ENCODE assay signal across 18 cellular contexts in genomic region chr16:68273896-68274295, GRCh38. TPM values are rescaled to one million over a fixed set of nuclear protein-coding genes. Genes with fewer than 3 reads are reported as not detected.
DNase-seq lines count a peak whose midpoint lies in the region; ATAC-seq, FAIRE-seq and TF ChIP-seq lines count a peak whose summit lies in the region.
"Had no signal": no experiment of that assay in that cellular context is flagged by ENCODE, and none has a peak within 500 bp of the region (broad histone marks: within the 10 kb centered on the region; RNA-seq: fewer than 3 reads in every experiment).

No MANE protein-coding gene starts in this region.

- H3K4me3 Mint-ChIP-seq in activated T-cell treated with anti-CD3 and anti-CD28 coated beads, Interleukin-2, amount 50 U/mL, for 72 hours, result peak overlapping the region; percentile 78 to 84
- H3K4me3 Mint-ChIP-seq in activated T-helper 2 cell treated with anti-CD3 and anti-CD28 coated beads, Interferon-gamma antibody, Interleukin-2, Interleukin-4, amounts not matched to agents 10 μg/mL and 5 μg/mL and 100 μg/mL, durations not matched to agents 14 hours and 24 hours and 36 hours (ENCODE audit: low read depth), result peak overlapping the region; percentile 33
- no peak overlapping the region for H3K4me3 Mint-ChIP-seq in neural progenitor cell
- H3K4me3 Mint-ChIP-seq: neural crest cell had no signal

- H3K4me1 ChIP-seq in neural progenitor cell, result no peaks in the 10 kb centered on the region

- DNase-seq in activated T-cell treated with anti-CD3 and anti-CD28 coated beads, Interleukin-2, amount 50 U/mL, for 72 hours, result no peak
- DNase-seq in activated T-cell treated with anti-CD3 and anti-CD28 coated beads, Interleukin-2, amount 50 U/mL, for 1 hour, result no peak
- DNase-seq in GM12892 (ENCODE audit: insufficient read length) (no peak), neural progenitor cell (ENCODE audit: low spot score) (no peak), iPS-NIHi11 (ENCODE audit: low spot score) (no peak)
- no peak for DNase-seq in activated T-helper 2 cell treated with anti-CD3 and anti-CD28 coated beads, Interferon-gamma antibody, Interleukin-2, Interleukin-4, amounts not matched to agents 10 μg/mL and 5 μg/mL and 100 μg/mL, durations not matched to agents 14 hours and 24 hours and 36 hours (ENCODE audit: low spot score)
- DNase-seq: dorsolateral prefrontal cortex; Kasumi-1; NCI-H1694; NCI-H510A; stimulated activated CD8-positive, alpha-beta memory T cell treated with anti-CD3 and anti-CD28 coated beads, Interleukin-4, amount 100 ng/mL, for 48 hours; upper lobe of left lung had no signal

- no peak overlapping the region for H3K4me3 ChIP-seq in neural progenitor cell
- H3K4me3 ChIP-seq: dorsolateral prefrontal cortex, lung, SK-N-MC, upper lobe of left lung had no signal

- H3K9me3 Mint-ChIP-seq in activated T-cell treated with anti-CD3 and anti-CD28 coated beads, Interleukin-2, amount 50 U/mL, for 72 hours, result no peaks in the 10 kb centered on the region
- no peaks in the 10 kb centered on the region for H3K9me3 Mint-ChIP-seq in activated T-helper 2 cell treated with anti-CD3 and anti-CD28 coated beads, Interferon-gamma antibody, Interleukin-2, Interleukin-4, amounts not matched to agents 10 μg/mL and 5 μg/mL and 100 μg/mL, durations not matched to agents 14 hours and 24 hours and 36 hours
- no peaks in the 10 kb centered on the region for H3K9me3 Mint-ChIP-seq in neural progenitor cell
- H3K9me3 Mint-ChIP-seq: neural crest cell had no signal

- H3K9ac ChIP-seq in neural progenitor cell, result no peak overlapping the region

- no peaks in the 10 kb centered on the region for H3K27me3 Mint-ChIP-seq in activated T-cell treated with anti-CD3 and anti-CD28 coated beads, Interleukin-2, amount 50 U/mL, for 72 hours (ENCODE audit: low read depth)
- no peaks in the 10 kb centered on the region for H3K27me3 Mint-ChIP-seq in activated T-helper 2 cell treated with anti-CD3 and anti-CD28 coated beads, Interferon-gamma antibody, Interleukin-2, Interleukin-4, amounts not matched to agents 10 μg/mL and 5 μg/mL and 100 μg/mL, durations not matched to agents 14 hours and 24 hours and 36 hours (ENCODE audit: low read depth)
- H3K27me3 Mint-ChIP-seq in neural progenitor cell (ENCODE audit: insufficient read depth, low read depth), result no peaks in the 10 kb centered on the region

- H2AFZ ChIP-seq in neural progenitor cell (replicated peaks), result no peak overlapping the region

- peaks cover 81% of the 10 kb centered on the region for H3K4me1 Mint-ChIP-seq in activated T-cell treated with anti-CD3 and anti-CD28 coated beads, Interleukin-2, amount 50 U/mL, for 72 hours (ENCODE audit: low read depth)
- H3K4me1 Mint-ChIP-seq in activated T-helper 2 cell treated with anti-CD3 and anti-CD28 coated beads, Interferon-gamma antibody, Interleukin-2, Interleukin-4, amounts not matched to agents 10 μg/mL and 5 μg/mL and 100 μg/mL, durations not matched to agents 14 hours and 24 hours and 36 hours (ENCODE audit: low read depth), result peaks cover 65% of the 10 kb centered on the region
- peaks cover 6% of the 10 kb centered on the region for H3K4me1 Mint-ChIP-seq in neural progenitor cell

- FAIRE-seq in GM12892 (lab: Jason Lieb, UNC), result peak; percentile 17

- peaks cover 11% of the 10 kb centered on the region for H3F3A ChIP-seq in neural progenitor cell (ENCODE audit: low read depth)

- no peaks in the 10 kb centered on the region for H3K36me3 ChIP-seq in neural progenitor cell

- no peak for TF ChIP-seq POLR2A in GM12892 (IDR thresholded peaks at IDR 0.05; ENCODE audit: low read depth, low read length)

- H3K4me2 ChIP-seq in neural progenitor cell, result no peak overlapping the region

- H3K27me3 ChIP-seq in neural progenitor cell, result no peaks in the 10 kb centered on the region
- H3K27me3 ChIP-seq: dorsolateral prefrontal cortex, upper lobe of left lung had no signal

- TF ChIP-seq CTCF in neural progenitor cell (IDR thresholded peaks at IDR 0.05), result no peak

- H3K36me3 Mint-ChIP-seq in activated T-cell treated with anti-CD3 and anti-CD28 coated beads, Interleukin-2, amount 50 U/mL, for 72 hours (ENCODE audit: insufficient read depth in 2 of 2), result peaks cover 15 to 33% of the 10 kb centered on the region in 2 donors
- peaks cover 79% of the 10 kb centered on the region for H3K36me3 Mint-ChIP-seq in activated T-helper 2 cell treated with anti-CD3 and anti-CD28 coated beads, Interferon-gamma antibody, Interleukin-2, Interleukin-4, amounts not matched to agents 10 μg/mL and 5 μg/mL and 100 μg/mL, durations not matched to agents 14 hours and 24 hours and 36 hours (ENCODE audit: low read depth)
- H3K36me3 Mint-ChIP-seq in neural progenitor cell, result no peaks in the 10 kb centered on the region

- H3K79me2 ChIP-seq in neural progenitor cell (ENCODE audit: low read depth), result peaks cover 8% of the 10 kb centered on the region

- H3K9me3 ChIP-seq in neural progenitor cell (ENCODE audit: low read depth), result no peaks in the 10 kb centered on the region
- H3K9me3 ChIP-seq: upper lobe of left lung had no signal

- intact Hi-C loops in activated T-helper 2 cell treated with anti-CD3 and anti-CD28 coated beads, Interferon-gamma antibody, Interleukin-2, Interleukin-4, amounts not matched to agents 10 μg/mL and 5 μg/mL and 100 μg/mL, durations not matched to agents 14 hours and 24 hours and 36 hours (cut with micrococcal nuclease), result no loop called here

- no peaks in the 10 kb centered on the region for H4K20me1 ChIP-seq in neural progenitor cell (ENCODE audit: low read depth)

- peak overlapping the region; percentile 88 for H3K27ac Mint-ChIP-seq in activated T-cell treated with anti-CD3 and anti-CD28 coated beads, Interleukin-2, amount 50 U/mL, for 72 hours
- H3K27ac Mint-ChIP-seq in activated T-helper 2 cell treated with anti-CD3 and anti-CD28 coated beads, Interferon-gamma antibody, Interleukin-2, Interleukin-4, amounts not matched to agents 10 μg/mL and 5 μg/mL and 100 μg/mL, durations not matched to agents 14 hours and 24 hours and 36 hours, result peak overlapping the region; percentile 63
- peak overlapping the region; percentile 33 for H3K27ac Mint-ChIP-seq in neural progenitor cell

- ATAC-seq in activated T-cell treated with anti-CD3 and anti-CD28 coated beads, Interleukin-2, amount 50 U/mL, for 72 hours (replicated peaks in 1 of 2), result no peak
- no peak for ATAC-seq in HG02981 (IDR thresholded peaks at IDR 0.05; ENCODE audit: unreplicated experiment)
- no peak for ATAC-seq in GM21529 (IDR thresholded peaks at IDR 0.05; ENCODE audit: unreplicated experiment)

- no peak overlapping the region for H3K27ac ChIP-seq in neural progenitor cell
- H3K27ac ChIP-seq: dorsolateral prefrontal cortex, HL-60, SK-N-MC had no signal

RNA-seq across cellular contexts. Expression of gene SLC7A6, which starts 9.6 kb away (rescaled TPM):
- total RNA-seq in activated T-cell treated with anti-CD3 and anti-CD28 coated beads, Interleukin-2, amount 50 U/mL, for 72 hours, result 100 to 1,000 TPM in 1 of 2 donors, 10 to 100 TPM in 1; 99.8 to 131 TPM
- 32.2 TPM for polyA plus RNA-seq in GM12892 (2012; ENCODE audit: missing spikeins)
- 107 and 108 TPM in 2 replicates for total RNA-seq in activated T-helper 2 cell treated with anti-CD3 and anti-CD28 coated beads, Interferon-gamma antibody, Interleukin-2, Interleukin-4, amounts not matched to agents 10 μg/mL and 5 μg/mL and 100 μg/mL, durations not matched to agents 14 hours and 24 hours and 36 hours
- total RNA-seq in neural progenitor cell (ENCODE audit: low replicate concordance), result 5.6 and 13.7 TPM in 2 replicates

RNA-seq across cellular contexts. Expression of gene PLA2G15, which starts 28.7 kb away (rescaled TPM):
- 1 to 10 TPM; 6.1 to 7.6 TPM for total RNA-seq in activated T-cell treated with anti-CD3 and anti-CD28 coated beads, Interleukin-2, amount 50 U/mL, for 72 hours
- polyA plus RNA-seq in GM12892 (2012; ENCODE audit: missing spikeins), result 3.5 TPM
- 9.0 and 10.3 TPM in 2 replicates for total RNA-seq in activated T-helper 2 cell treated with anti-CD3 and anti-CD28 coated beads, Interferon-gamma antibody, Interleukin-2, Interleukin-4, amounts not matched to agents 10 μg/mL and 5 μg/mL and 100 μg/mL, durations not matched to agents 14 hours and 24 hours and 36 hours
- 3.8 and 11.7 TPM in 2 replicates for total RNA-seq in neural progenitor cell (ENCODE audit: low replicate concordance)

RNA-seq across cellular contexts. Expression of gene SLC7A6OS, which starts 36.9 kb away (rescaled TPM):
- total RNA-seq in activated T-cell treated with anti-CD3 and anti-CD28 coated beads, Interleukin-2, amount 50 U/mL, for 72 hours, result 10 to 100 TPM; 21.9 to 25.8 TPM
- polyA plus RNA-seq in GM12892 (2012; ENCODE audit: missing spikeins), result 14.9 TPM
- 24.7 and 26.7 TPM in 2 replicates for total RNA-seq in activated T-helper 2 cell treated with anti-CD3 and anti-CD28 coated beads, Interferon-gamma antibody, Interleukin-2, Interleukin-4, amounts not matched to agents 10 μg/mL and 5 μg/mL and 100 μg/mL, durations not matched to agents 14 hours and 24 hours and 36 hours
- 18.7 and 18.8 TPM in 2 replicates for total RNA-seq in neural progenitor cell (ENCODE audit: low replicate concordance)

RNA-seq across cellular contexts. Expression of gene PRMT7, which starts 36.9 kb away (rescaled TPM):
- 10 to 100 TPM; 71.2 to 75.9 TPM for total RNA-seq in activated T-cell treated with anti-CD3 and anti-CD28 coated beads, Interleukin-2, amount 50 U/mL, for 72 hours
- 39.4 TPM for polyA plus RNA-seq in GM12892 (2012; ENCODE audit: missing spikeins)
- total RNA-seq in activated T-helper 2 cell treated with anti-CD3 and anti-CD28 coated beads, Interferon-gamma antibody, Interleukin-2, Interleukin-4, amounts not matched to agents 10 μg/mL and 5 μg/mL and 100 μg/mL, durations not matched to agents 14 hours and 24 hours and 36 hours, result 80.5 and 90.7 TPM in 2 replicates
- total RNA-seq in neural progenitor cell (ENCODE audit: low replicate concordance), result 70.2 and 79.7 TPM in 2 replicates

RNA-seq across cellular contexts. Expression of gene ESRP2, which starts 38.0 kb away (rescaled TPM):
- under 1 TPM; 0.31 to 0.63 TPM for total RNA-seq in activated T-cell treated with anti-CD3 and anti-CD28 coated beads, Interleukin-2, amount 50 U/mL, for 72 hours
- polyA plus RNA-seq in GM12892 (2012; ENCODE audit: missing spikeins), result 0.30 TPM
- total RNA-seq in activated T-helper 2 cell treated with anti-CD3 and anti-CD28 coated beads, Interferon-gamma antibody, Interleukin-2, Interleukin-4, amounts not matched to agents 10 μg/mL and 5 μg/mL and 100 μg/mL, durations not matched to agents 14 hours and 24 hours and 36 hours, result 0.23 and 0.34 TPM in 2 replicates
- total RNA-seq in neural progenitor cell (ENCODE audit: low replicate concordance), result 1.5 and 5.4 TPM in 2 replicates

Comparison
In these comparisons a context has a peak if more than half of its experiments do, and no peak if none do; other contexts are left out.
1. H3K27ac Mint-ChIP-seq: peak in every context shown above with its lines; median percentile 88 in activated T-cell treated with anti-CD3 and anti-CD28 coated beads, Interleukin-2, amount 50 U/mL, for 72 hours; 63 in activated T-helper 2 cell treated with anti-CD3 and anti-CD28 coated beads, Interferon-gamma antibody, Interleukin-2, Interleukin-4, amounts not matched to agents 10 μg/mL and 5 μg/mL and 100 μg/mL, durations not matched to agents 14 hours and 24 hours and 36 hours; 33 in neural progenitor cell.